Comparison of ENCODE assay signal across 29 cellular contexts in genomic region chr20:23141016-23141415, GRCh38. TPM values are rescaled to one million over a fixed set of nuclear protein-coding genes. Genes with fewer than 3 reads are reported as not detected.
DNase-seq lines count a peak whose midpoint lies in the region; ATAC-seq, FAIRE-seq and TF ChIP-seq lines count a peak whose summit lies in the region.
"Had no signal": no experiment of that assay in that cellular context is flagged by ENCODE, and none has a peak within 500 bp of the region (broad histone marks: within the 10 kb centered on the region; RNA-seq: fewer than 3 reads in every experiment).

No MANE protein-coding gene starts in this region.

- no peak for TF ChIP-seq RAD21 in IMR-90 (IDR thresholded peaks at IDR 0.05; ENCODE audit: low read length)
- TF ChIP-seq RAD21 in K562 (CRISPR knock-in tag; conservative IDR thresholded peaks at IDR 0.05 in 1 of 2, IDR thresholded peaks at IDR 0.05 in 1 of 2) = no peak

- POLR2A ChIA-PET in IMR-90 (lab: Charles Lee; ENCODE audit: unreplicated experiment) = no interaction called here
- POLR2A ChIA-PET in K562 (lab: Yijun Ruan, JAX) = interaction anchor here (1.6 to 5.9 kb wide), 2 partner anchors 9 kb away, joined by 7 to 35 read pairs; no protein-coding TSS in a partner anchor

- H2AK9ac ChIP-seq in IMR-90 (replicated peaks; ENCODE audit: low read depth, low read length, poor library complexity) = no peak overlapping the region

- in situ Hi-C loops in IMR-90 (cut with MboI; ENCODE audit: low sequenced_read_pairs) (no loop called here), K562 (cut with MboI) (no loop called here), ACHN (cut with HindIII; ENCODE audit: low pct_ligation_motif_present, low pct_unique_long_range_greater_than_20kb, low sequenced_read_pairs) (no loop called here)

- no peak overlapping the region for H3K23ac ChIP-seq in IMR-90 (ENCODE audit: low read depth, low read length)

- no peaks in the 10 kb centered on the region for H3K79me2 ChIP-seq in K562 (ENCODE audit: control insufficient read depth, insufficient read depth, low read length)

- no peak overlapping the region for H2BK5ac ChIP-seq in IMR-90 (ENCODE audit: low read depth, low read length, poor library complexity, severe bottlenecking)

- FAIRE-seq in K562 (lab: Jason Lieb, UNC) (no peak), GM12891 (lab: Jason Lieb, UNC) (no peak)
- FAIRE-seq: GM12878 had no signal

- H3K9me1 ChIP-seq in IMR-90 (ENCODE audit: insufficient read depth, low read length) (peaks cover 17% of the 10 kb centered on the region), K562 (ENCODE audit: control insufficient read depth, insufficient read depth, low read length) (no peaks in the 10 kb centered on the region)

- no peak overlapping the region for H3K56ac ChIP-seq in IMR-90 (ENCODE audit: extremely low read depth, insufficient read depth, low read length)

- no peak overlapping the region for H3K27ac ChIP-seq in IMR-90 (ENCODE audit: insufficient read depth, low read length)
- peak overlapping the region; percentile 30; the same call in 1 of the 3 replicates for H3K27ac ChIP-seq in K562 (ENCODE audit: extremely low read depth, low read depth, low read length)
- H3K27ac ChIP-seq in suprapubic skin = no peak overlapping the region
- H3K27ac ChIP-seq: brain microvascular endothelial cell, WERI-Rb-1 had no signal

- no peak overlapping the region for H4K91ac ChIP-seq in IMR-90 (ENCODE audit: insufficient read depth, low read depth, low read length)

- H3K4me2 ChIP-seq in IMR-90 (ENCODE audit: low read depth, low read length) (no peak overlapping the region), K562 (ENCODE audit: insufficient read depth, low read length) (no peak overlapping the region)

- H2BK15ac ChIP-seq in IMR-90 (ENCODE audit: low read depth, low read length) = no peak overlapping the region; the same call in 2 of the 3 replicates

- H2AFZ ChIP-seq in IMR-90 (replicated peaks; ENCODE audit: low read length, poor library complexity) (peak overlapping the region; percentile 13), K562 (ENCODE audit: low read depth, low read length) (peak overlapping the region; percentile 56; the same call in 1 of the 2 replicates)

- CTCF ChIA-PET in IMR-90 (lab: Yijun Ruan, JAX) (no interaction called here), K562 (lab: Yijun Ruan, JAX; ENCODE audit: low intra/inter-chr PET ratio) (no interaction called here)

- peak overlapping the region; percentile 4; the same call in 1 of the 2 replicates for H2BK120ac ChIP-seq in IMR-90 (ENCODE audit: low read depth, low read length)

- 0 out of 2 replicates have a peak overlapping the region, but pooled peaks have one; percentile 25 for H3K14ac ChIP-seq in IMR-90 (replicated peaks; ENCODE audit: low read depth, low read length)

- H3K36me3 ChIP-seq in IMR-90 (ENCODE audit: control insufficient read depth, insufficient read depth, low read length) = no peaks in the 10 kb centered on the region
- no peaks in the 10 kb centered on the region for H3K36me3 ChIP-seq in K562 (ENCODE audit: control insufficient read depth, insufficient read depth, low read length)
- H3K36me3 ChIP-seq in suprapubic skin = no peaks in the 10 kb centered on the region
- H3K36me3 ChIP-seq: brain microvascular endothelial cell, heart right ventricle, spleen, WERI-Rb-1 had no signal

- no peak overlapping the region for H4K5ac ChIP-seq in IMR-90 (ENCODE audit: low read depth, low read length)

- H3K4me1 ChIP-seq in IMR-90 (ENCODE audit: control insufficient read depth, insufficient read depth, low read length) (peaks cover 8% of the 10 kb centered on the region), K562 (replicated peaks in 1 of 2; ENCODE audit: control insufficient read depth in 2 of 2, insufficient read depth in 2 of 2, low read length in 2 of 2) (peaks cover 53 to 92% of the 10 kb centered on the region in 2 experiments), suprapubic skin (peaks cover 76% of the 10 kb centered on the region)

- DNase-seq in IMR-90 (no peak), K562 (ENCODE audit: extremely low read depth in 1 of 4, low spot score in 3 of 4) (no peak), myocyte (ENCODE audit: low read depth) (peak; percentile 53), suprapubic skin (ENCODE audit: low spot score in 2 of 2) (peak; percentile 58 to 60), ACHN (no peak), GM12891 (ENCODE audit: insufficient read length, low spot score) (no peak)
- DNase-seq: activated CD4-positive, alpha-beta T cell treated with anti-CD3 and anti-CD28 coated beads for 48 hours; activated naive CD4-positive, alpha-beta T cell treated with anti-CD3 and anti-CD28 coated beads, Interleukin-2, amount 10 ng/mL, durations not matched to agents 7 days and 5 days; activated T-cell treated with anti-CD3 and anti-CD28 coated beads, Interleukin-2, amount 50 U/mL, for 4 hours; brain microvascular endothelial cell; CD4-positive, alpha-beta T cell; effector CD8-positive, alpha-beta T cell; EL; heart right ventricle; Kasumi-1; kidney glomerular epithelial cell; MV-4-11; NCI-H146; NCI-H2171; PC-3; SIG-M5; spleen; stimulated activated CD4-positive, alpha-beta T cell treated with anti-CD3 and anti-CD28 coated beads, Interleukin-2, amount 100 ng/mL, for 48 hours; SW 1271; T-helper 9 cell; WERI-Rb-1 had no signal

- H3K9me3 ChIP-seq in IMR-90 (ENCODE audit: control insufficient read depth, insufficient read depth, low read length) (no peaks in the 10 kb centered on the region), K562 (replicated peaks; ENCODE audit: control insufficient read depth, insufficient read depth, low read depth, low read length) (no peaks in the 10 kb centered on the region), suprapubic skin (no peaks in the 10 kb centered on the region)
- H3K9me3 ChIP-seq: heart right ventricle, spleen had no signal

- H3K4me3 ChIP-seq in IMR-90 (ENCODE audit: insufficient read depth, low read depth, low read length) (no peak overlapping the region), K562 (no peak overlapping the region), suprapubic skin (no peak overlapping the region)
- H3K4me3 ChIP-seq: GM12878, heart right ventricle had no signal

- 100% methylated on average over 2 of the region's 6 CpGs; no CpG with 5 or more reads in 1 of the 2 experiments for WGBS in IMR-90 (ENCODE audit: extremely low coverage in 2 of 2, insufficient read length in 1 of 2), 2 experiments
- 82% methylated on average over 4 of the region's 6 CpGs for WGBS in K562 (ENCODE audit: insufficient coverage, low coverage, missing lambda C conversion rate)
- WGBS in suprapubic skin = 95% methylated on average over 4 of the region's 6 CpGs

- TF ChIP-seq CTCF in IMR-90 (conservative IDR thresholded peaks at IDR 0.05; ENCODE audit: low read depth, low read length) = no peak
- no peak for TF ChIP-seq CTCF in K562 (IDR thresholded peaks at IDR 0.05 in 2 of 3, conservative IDR thresholded peaks at IDR 0.05 in 1 of 3; ENCODE audit: insufficient read depth in 2 of 3, low read depth in 1 of 3, low read length in 3 of 3)
- no peak for TF ChIP-seq CTCF in suprapubic skin (IDR thresholded peaks at IDR 0.05)

- no peak overlapping the region for H4K8ac ChIP-seq in IMR-90 (ENCODE audit: low read depth in 2 of 2, low read length in 2 of 2)

- H3K27me3 ChIP-seq in IMR-90 (ENCODE audit: control insufficient read depth, insufficient read depth, low read length) (no peaks in the 10 kb centered on the region), K562 (ENCODE audit: control insufficient read depth in 2 of 2, insufficient read depth in 2 of 2, low read length in 2 of 2) (no peaks in the 10 kb centered on the region), suprapubic skin (no peaks in the 10 kb centered on the region)
- H3K27me3 ChIP-seq: brain microvascular endothelial cell, heart right ventricle, spleen had no signal

- dilution Hi-C loops in IMR-90 (cut with HindIII; ENCODE audit: low sequenced_read_pairs, unreplicated experiment) = no loop called here

- BruUV-seq in IMR-90 (replicated peaks; lab: Mats Ljungman, UMichigan) (no TSS peak), K562 (replicated peaks; lab: Mats Ljungman, UMichigan) (no TSS peak)

- H3K79me1 ChIP-seq in IMR-90 (ENCODE audit: low read depth in 1 of 2, low read length in 2 of 2) = no peaks in the 10 kb centered on the region

- intact Hi-C loops in IMR-90 (cut with micrococcal nuclease) (loop anchor here (10.0 kb wide), 1 partner anchor 214 kb away; the partner anchor contains the start of gene NXT1), K562 (cut with micrococcal nuclease) (no loop called here)

- H4K20me1 ChIP-seq in IMR-90 (ENCODE audit: insufficient read depth, low read length) = no peaks in the 10 kb centered on the region
- H4K20me1 ChIP-seq in K562 (replicated peaks; ENCODE audit: control insufficient read depth, insufficient read depth, low read length) = no peaks in the 10 kb centered on the region

- H2AK5ac ChIP-seq in IMR-90 (ENCODE audit: low read depth, low read length) = peak overlapping the region; percentile 89; the same call in 1 of the 2 replicates

- H3K9ac ChIP-seq in IMR-90 (ENCODE audit: low read depth, low read length) = no peak overlapping the region
- H3K9ac ChIP-seq in K562 (ENCODE audit: insufficient read depth in 1 of 2, low read depth in 2 of 2, low read length in 2 of 2) = peak overlapping the region in 1 of 2 experiments; percentile 87; a peak in 2 of 4 replicates

- TF ChIP-seq POLR2A in IMR-90 (IDR thresholded peaks at IDR 0.05; ENCODE audit: low read depth, low read length) (no peak), K562 (conservative IDR thresholded peaks at IDR 0.05) (no peak), suprapubic skin (IDR thresholded peaks at IDR 0.05) (no peak), GM12891 (IDR thresholded peaks at IDR 0.05; ENCODE audit: low read depth, low read length) (no peak)

- peak overlapping the region; percentile 43; the same call in 1 of the 2 replicates for H2BK20ac ChIP-seq in IMR-90 (ENCODE audit: low read depth, low read length)

- no peak overlapping the region for H3K18ac ChIP-seq in IMR-90 (ENCODE audit: low read depth, low read length)

- no peak for ATAC-seq in IMR-90 (ENCODE audit: low read depth)
- no peak for ATAC-seq in K562
- ATAC-seq in HG02571 (IDR thresholded peaks at IDR 0.05; ENCODE audit: unreplicated experiment) = no peak
- ATAC-seq: activated T-cell treated with anti-CD3 and anti-CD28 coated beads, Interleukin-2, amount 50 U/mL, for 4 hours; GM12878; HCT116; heart right ventricle; PC-3 had no signal

- TF ChIP-seq EP300 in K562 (IDR thresholded peaks at IDR 0.05; ENCODE audit: low read length) = no peak
- TF ChIP-seq EP300 in suprapubic skin (IDR thresholded peaks at IDR 0.05) = no peak

- H3K4ac ChIP-seq in IMR-90 (ENCODE audit: low read depth, low read length) = no peak overlapping the region

RNA-seq across cellular contexts. Expression of gene CD93, which starts 54.9 kb away (rescaled TPM):
- total RNA-seq in IMR-90 (2012; rRNA removed) (under 0.01 TPM in 1 of 2 replicates, not detected in the other), K562 (2014; rRNA removed) (0.05 and 0.12 TPM in 2 replicates), K562 (2014; rRNA removed; fragmentation: Illumina TruSeq; extraction: Trizol) (0.04 and 0.10 TPM in 2 replicates), K562 (2015; rRNA removed; fragmentation: Illumina TruSeq; extraction: Trizol) (0.04 TPM in 2 replicates), K562 (2021) (0.20 and 0.25 TPM in 2 replicates), myocyte (not detected in 2 replicates), suprapubic skin (10 to 100 TPM in 3 of 4 donors, 1 to 10 TPM in 1; 8.1 to 25.1 (median 16.2) TPM)
- polyA plus RNA-seq in IMR-90 (2012; rRNA removed) (0.02 TPM in 1 of 2 replicates, not detected in the other), K562 (2011; rRNA removed) (0.12 and 0.20 TPM in 2 replicates), K562 (2014; fragmentation: Illumina TruSeq; extraction: Trizol) (0.07 TPM in 2 replicates), K562 (2014; fragmentation: Nextera tagmentation; extraction: Ambion mirVana) (under 1 TPM; 0.03 TPM), K562 (2014; rRNA removed) (0.03 and 0.08 TPM in 2 replicates)
- not detected in 2 replicates for polyA plus RNA-seq in IMR-90 (2012; cell fraction: cytosol; rRNA removed)
- polyA plus RNA-seq in IMR-90 (2012; cell fraction: nucleus; rRNA removed; ENCODE audit: low replicate concordance) = not detected in 2 replicates
- total RNA-seq in K562 (2011; cell fraction: chromatin; rRNA removed; ENCODE audit: low replicate concordance) = 0.16 and 0.39 TPM in 2 replicates
- total RNA-seq in K562 (2011; cell fraction: nucleolus; rRNA removed) = 0.26 and 0.33 TPM in 2 replicates
- total RNA-seq in K562 (2011; cell fraction: nucleoplasm; rRNA removed) = 0.44 and 0.61 TPM in 2 replicates
- 0.09 and 0.15 TPM in 2 replicates for polyA plus RNA-seq in K562 (2011; cell fraction: cytosol; rRNA removed)
- 0.17 and 0.21 TPM in 2 replicates for polyA plus RNA-seq in K562 (2011; cell fraction: nucleus; rRNA removed)
- polyA plus RNA-seq in K562 (2012) = 0.03 and 0.06 TPM in 2 replicates
- 0.21 and 0.42 TPM in 2 replicates for polyA minus RNA-seq in K562 (2011; rRNA and poly(A)+ RNA removed)
- polyA minus RNA-seq in K562 (2011; cell fraction: cytosol; rRNA and poly(A)+ RNA removed) = 0.27 and 0.29 TPM in 2 replicates
- polyA minus RNA-seq in K562 (2011; cell fraction: nucleus; rRNA and poly(A)+ RNA removed) = under 0.01 and 0.13 TPM in 2 replicates
- not detected for polyA plus RNA-seq in myocyte (2012)
- polyA plus RNA-seq in GM12891 (2012; ENCODE audit: low read depth, missing spikeins) = 0.05 TPM
- total RNA-seq: PC-3 had no signal

Comparison
In these comparisons a context has a peak if more than half of its experiments do, and no peak if none do; other contexts are left out.
1. DNase-seq: peak in myocyte (single experiment) and suprapubic skin (2 of 2); none in IMR-90 (single experiment), K562 (0 of 4), ACHN (single experiment) and GM12891 (single experiment).